Comparison of ENCODE assay signal across 1 cellular context in the genomic region with DNA sequence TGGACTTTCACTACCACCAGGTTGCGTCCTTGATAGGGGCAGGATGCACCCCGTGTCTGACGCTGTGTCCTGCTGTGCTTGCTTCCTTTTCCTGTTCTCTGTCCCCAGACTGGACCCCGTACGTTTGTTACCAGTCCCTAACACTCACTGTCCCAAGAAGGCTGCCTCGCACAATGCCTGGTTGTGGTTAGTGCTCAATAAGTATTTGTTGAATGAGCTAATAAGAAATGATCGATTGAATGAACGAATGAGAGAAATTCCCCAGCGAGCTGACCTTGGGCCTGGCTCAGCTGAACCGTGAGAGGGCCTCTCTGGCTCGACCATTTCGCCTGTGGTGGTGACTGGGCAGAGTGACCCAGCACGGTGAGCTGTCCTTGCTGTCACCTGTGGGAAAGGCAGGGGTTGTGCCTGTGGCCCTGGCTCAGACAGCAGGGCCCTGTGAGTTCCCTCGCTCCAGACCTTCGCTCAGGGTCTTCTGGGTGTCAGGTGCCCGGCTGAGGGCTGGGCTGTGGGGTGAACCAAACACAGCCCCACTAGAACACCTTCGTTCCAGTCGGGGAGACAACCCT.
TF ChIP-seq lines count a peak whose summit lies in the region.

No MANE protein-coding gene starts in this region.

TF ChIP-seq in H1, 55 proteins besides CTCF, POLR2A, EP300 and RAD21:
- TF ChIP-seq POLR2AphosphoS5 (IDR thresholded peaks at IDR 0.05; ENCODE audit: low read depth, low read length) (no peak), EGR1 (IDR thresholded peaks at IDR 0.05; ENCODE audit: borderline replicate concordance, low read depth, low read length) (no peak), RBBP5 (IDR thresholded peaks at IDR 0.05; ENCODE audit: borderline replicate concordance, low read depth, low read length) (no peak)
TF ChIP-seq in H1: peak in this region for 0.
